Comparison of ENCODE assay signal across 8 cellular contexts in the genomic region with DNA sequence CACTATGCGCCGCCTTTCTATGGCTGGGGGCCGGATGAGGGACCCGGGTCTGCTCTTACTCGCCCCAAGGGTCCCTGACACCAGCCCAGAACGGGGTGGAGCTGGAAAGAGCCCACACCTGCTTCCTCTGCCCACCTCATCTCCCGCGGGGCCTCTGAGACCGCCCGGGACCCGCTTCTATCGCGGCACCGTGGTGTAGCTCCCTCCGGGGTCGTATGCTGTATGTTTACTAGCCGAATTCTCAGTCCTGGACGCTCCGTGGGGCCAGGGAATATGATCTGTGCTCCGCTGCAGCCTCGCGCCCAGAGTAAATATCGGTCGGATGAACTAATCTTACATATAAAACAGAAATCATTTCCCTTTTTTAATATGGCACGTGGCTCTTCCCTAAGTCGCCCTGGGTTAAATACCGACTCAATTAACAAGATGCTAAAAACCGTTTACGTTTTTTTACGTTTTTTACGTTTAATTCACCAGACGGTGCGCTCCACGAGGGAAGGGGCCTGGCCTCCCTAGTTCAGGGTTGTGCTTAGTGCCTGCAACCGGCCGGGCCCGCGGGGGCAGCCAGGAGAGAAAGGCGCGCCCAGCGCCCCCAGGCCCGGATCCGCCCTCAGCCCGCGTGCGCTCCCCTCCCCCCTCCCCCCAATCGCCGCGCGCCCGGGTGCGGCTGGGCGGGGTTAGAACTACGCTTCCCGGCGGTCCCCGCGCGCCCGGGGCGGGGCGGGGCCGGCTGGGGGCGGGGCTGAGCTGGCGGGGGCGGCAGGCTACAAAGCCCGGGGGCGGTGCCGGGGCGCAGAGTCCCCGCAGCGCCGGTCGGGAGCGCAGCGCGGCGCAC. TPM values are rescaled to one million over a fixed set of nuclear protein-coding genes. Genes with fewer than 3 reads are reported as not detected.
DNase-seq lines count a peak whose midpoint lies in the region; ATAC-seq and TF ChIP-seq lines count a peak whose summit lies in the region.

A gene (plus strand): TSS at position 793 of the 835 bp plus-strand sequence. CDS start 186 bp downstream, outside the sequence.

- H3K36me3 Mint-ChIP-seq in nephron progenitor cell (ENCODE audit: low read depth) = peaks cover 17% of the 10 kb centered on the region
- peaks cover 31% of the 10 kb centered on the region for H3K36me3 Mint-ChIP-seq in stimulated activated naive CD8-positive, alpha-beta T cell treated with anti-CD3 and anti-CD28 coated beads, Interleukin-15, Interleukin-2, amounts not matched to agents 100 ng/mL and 50 ng/mL, for 24 hours (ENCODE audit: low read depth)

- peak within 1 kb of the TSS; percentile 74 for H3K4me3 ChIP-seq in fibroblast of the aortic adventitia (ENCODE audit: low read depth, low read length)

- DNase-seq in C1 segment of cervical spinal cord (lab: John Stamatoyannopoulos, UW) = peak in 13 of 14 donors; percentile 26 to 86 (median 66)
- DNase-seq in GM19238 (ENCODE audit: insufficient read length, low spot score) = peak; percentile 88
- DNase-seq in RKO (ENCODE audit: low spot score) = peak; percentile 75
- peak; percentile 76 for DNase-seq in activated T-helper 9 cell treated with anti-CD3 and anti-CD28 coated beads, Interleukin-2, amount 50 U/mL, for 16 hours (ENCODE audit: low read depth)
- peak; percentile 42 for DNase-seq in fibroblast of the aortic adventitia (ENCODE audit: low read depth)
- peak; percentile 83 for DNase-seq in nephron progenitor cell

- H3K9me3 Mint-ChIP-seq in nephron progenitor cell = no peaks in the 10 kb centered on the region
- H3K9me3 Mint-ChIP-seq in stimulated activated naive CD8-positive, alpha-beta T cell treated with anti-CD3 and anti-CD28 coated beads, Interleukin-15, Interleukin-2, amounts not matched to agents 100 ng/mL and 50 ng/mL, for 24 hours = no peaks in the 10 kb centered on the region

- TF ChIP-seq CTCF in fibroblast of the aortic adventitia (IDR thresholded peaks at IDR 0.05; ENCODE audit: insufficient read depth, low read length) (no peak), nephron progenitor cell (IDR thresholded peaks at IDR 0.05) (no peak)

- no peak within 1 kb of the TSS for H3K27ac Mint-ChIP-seq in nephron progenitor cell
- peak within 1 kb of the TSS; percentile 99 for H3K27ac Mint-ChIP-seq in stimulated activated naive CD8-positive, alpha-beta T cell treated with anti-CD3 and anti-CD28 coated beads, Interleukin-15, Interleukin-2, amounts not matched to agents 100 ng/mL and 50 ng/mL, for 24 hours

- peaks cover 11% of the 10 kb centered on the region for H3K27me3 Mint-ChIP-seq in nephron progenitor cell (ENCODE audit: low read depth, poor library complexity)
- no peaks in the 10 kb centered on the region for H3K27me3 Mint-ChIP-seq in stimulated activated naive CD8-positive, alpha-beta T cell treated with anti-CD3 and anti-CD28 coated beads, Interleukin-15, Interleukin-2, amounts not matched to agents 100 ng/mL and 50 ng/mL, for 24 hours

- peak; percentile 44 for ATAC-seq in HG03460 (IDR thresholded peaks at IDR 0.05; ENCODE audit: unreplicated experiment)

- H3K4me3 Mint-ChIP-seq in nephron progenitor cell = peak within 1 kb of the TSS; percentile 92
- H3K4me3 Mint-ChIP-seq in stimulated activated naive CD8-positive, alpha-beta T cell treated with anti-CD3 and anti-CD28 coated beads, Interleukin-15, Interleukin-2, amounts not matched to agents 100 ng/mL and 50 ng/mL, for 24 hours = peak within 1 kb of the TSS; percentile 93

- peaks cover 55% of the 10 kb centered on the region for H3K4me1 Mint-ChIP-seq in nephron progenitor cell
- H3K4me1 Mint-ChIP-seq in stimulated activated naive CD8-positive, alpha-beta T cell treated with anti-CD3 and anti-CD28 coated beads, Interleukin-15, Interleukin-2, amounts not matched to agents 100 ng/mL and 50 ng/mL, for 24 hours (ENCODE audit: low read depth) = peaks cover 53% of the 10 kb centered on the region

RNA-seq across cellular contexts. Expression of the gene that starts here (rescaled TPM):
- 2.0 and 6.1 TPM in 2 replicates for total RNA-seq in fibroblast of the aortic adventitia (ENCODE audit: low replicate concordance)

Comparison
In these comparisons a context has a peak if more than half of its experiments do, and no peak if none do; other contexts are left out.
1. Peak in every context shown above with its lines: DNase-seq, ATAC-seq and H3K4me3 ChIP-seq.